Comparison of ENCODE assay signal across 11 cellular contexts in the genomic region with DNA sequence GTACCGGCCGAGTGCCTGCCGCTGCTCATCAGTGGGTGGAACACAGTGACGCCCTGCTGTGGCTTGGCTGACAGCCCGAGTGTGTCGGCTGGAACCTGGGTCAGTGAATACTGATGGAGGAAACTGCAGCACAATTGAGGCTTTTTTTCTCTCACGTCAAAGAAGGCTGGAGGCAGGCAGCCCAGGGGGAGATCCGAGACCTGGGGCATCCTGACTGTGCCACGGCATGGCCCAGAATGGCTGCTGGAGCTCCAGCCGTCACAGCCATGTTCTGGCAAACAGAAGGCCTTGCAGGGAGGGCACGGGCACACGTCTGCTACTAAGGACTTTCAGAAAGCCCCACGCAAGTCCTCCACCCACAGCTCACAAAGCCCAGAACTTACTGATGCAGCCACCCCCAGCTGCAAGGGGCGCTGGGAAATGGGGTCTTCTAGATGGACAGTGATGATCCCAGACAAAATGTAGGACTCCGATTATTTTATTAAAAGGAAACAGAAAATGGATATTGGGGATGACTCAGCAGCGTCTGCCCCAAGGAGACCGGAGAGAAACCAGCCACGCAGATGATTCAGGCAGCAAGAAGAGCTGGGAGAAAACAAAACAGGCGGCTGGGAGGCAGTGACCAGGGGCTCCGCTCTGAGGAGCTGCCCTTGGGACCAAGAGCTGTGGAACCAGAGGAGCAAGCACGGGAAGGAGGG.
DNase-seq lines count a peak whose midpoint lies in the region; TF ChIP-seq lines count a peak whose summit lies in the region.
"Had no signal": no experiment of that assay in that cellular context is flagged by ENCODE, and none has a peak within 500 bp of the region (broad histone marks: within the 10 kb centered on the region; RNA-seq: fewer than 3 reads in every experiment).

No MANE protein-coding gene starts in this region.

- H3K9me3 ChIP-seq in prostate gland: no peaks in the 10 kb centered on the region
- no peaks in the 10 kb centered on the region for H3K9me3 ChIP-seq in effector memory CD4-positive, alpha-beta T cell (ENCODE audit: control insufficient read depth, low read length)
- H3K9me3 ChIP-seq: neutrophil, transverse colon had no signal

- peaks cover 3% of the 10 kb centered on the region for H3K27me3 ChIP-seq in prostate gland (replicated peaks; ENCODE audit: insufficient read depth)
- H3K27me3 ChIP-seq in effector memory CD4-positive, alpha-beta T cell (replicated peaks; ENCODE audit: control insufficient read depth, insufficient read depth, low read length, poor library complexity, severe bottlenecking): no peaks in the 10 kb centered on the region
- H3K27me3 ChIP-seq: neutrophil, transverse colon had no signal

- DNase-seq in NCI-H2227 (lab: John Stamatoyannopoulos, UW; ENCODE audit: unreplicated experiment) (peak; percentile 26), NCI-H2227 treated with DMSO at 0.1 percent for 48 hours (lab: John Stamatoyannopoulos, UW) (no peak), NCI-H2107 (lab: John Stamatoyannopoulos, UW) (peak; percentile 9), astrocyte of the hippocampus (ENCODE audit: low read depth, low spot score) (peak; percentile 92), skeletal muscle cell (ENCODE audit: low read depth) (peak; percentile 14), prostate gland (ENCODE audit: low spot score) (no peak), NK-92 (lab: John Stamatoyannopoulos, UW; ENCODE audit: unreplicated experiment) (no peak)
- DNase-seq in effector memory CD4-positive, alpha-beta T cell: no peak
- DNase-seq: activated CD4-positive, alpha-beta T cell treated with anti-CD3 and anti-CD28 coated beads for 36 hours; transverse colon had no signal

- H3K27ac ChIP-seq in prostate gland: no peak overlapping the region
- H3K27ac ChIP-seq in effector memory CD4-positive, alpha-beta T cell (ENCODE audit: insufficient read depth, low read length, poor library complexity, severe bottlenecking): no peak overlapping the region
- H3K27ac ChIP-seq: neutrophil, transverse colon had no signal

- H3K4me1 ChIP-seq in prostate gland (replicated peaks): no peaks in the 10 kb centered on the region
- no peaks in the 10 kb centered on the region for H3K4me1 ChIP-seq in effector memory CD4-positive, alpha-beta T cell (ENCODE audit: control insufficient read depth, insufficient read depth, low read length, poor library complexity, severe bottlenecking)
- H3K4me1 ChIP-seq: transverse colon had no signal

- intact Hi-C loops in prostate gland (cut with DNase I): no loop called here

- H3K36me3 ChIP-seq in prostate gland: no peaks in the 10 kb centered on the region
- H3K36me3 ChIP-seq in effector memory CD4-positive, alpha-beta T cell (ENCODE audit: control insufficient read depth, insufficient read depth, low read length): no peaks in the 10 kb centered on the region
- H3K36me3 ChIP-seq: neutrophil, transverse colon had no signal

- TF ChIP-seq POLR2A in prostate gland (IDR thresholded peaks at IDR 0.05): no peak

- WGBS in prostate gland: 74% methylated on average over 19 of the region's 21 CpGs

- no peak for TF ChIP-seq CTCF in prostate gland (IDR thresholded peaks at IDR 0.05)

- H3K4me3 ChIP-seq in skeletal muscle cell (ENCODE audit: low read depth, low read length) (no peak overlapping the region), prostate gland (no peak overlapping the region)
- H3K4me3 ChIP-seq in effector memory CD4-positive, alpha-beta T cell (ENCODE audit: insufficient read depth, low read depth, low read length, poor library complexity, severe bottlenecking): no peak overlapping the region
- H3K4me3 ChIP-seq: transverse colon had no signal

Comparison
In these comparisons a context has a peak if more than half of its experiments do, and no peak if none do; other contexts are left out.
1. DNase-seq: peak in NCI-H2227 (single experiment), NCI-H2107 (single experiment), astrocyte of the hippocampus (single experiment) and skeletal muscle cell (single experiment); none in NCI-H2227 treated with DMSO at 0.1 percent for 48 hours (single experiment), prostate gland (single experiment), NK-92 (single experiment) and effector memory CD4-positive, alpha-beta T cell (0 of 3).